Comparison of ENCODE assay signal across 17 cellular contexts in genomic region chr2:175571078-175571653, GRCh38.
"Had no signal": no experiment of that assay in that cellular context is flagged by ENCODE, and none has a peak within 500 bp of the region (broad histone marks: within the 10 kb centered on the region; RNA-seq: fewer than 3 reads in every experiment).

No MANE protein-coding gene starts in this region.

- H3K27ac ChIP-seq: foreskin keratinocyte, pancreas, psoas muscle, testis, vagina had no signal

- H3K36me3 ChIP-seq: pancreas, vagina had no signal

- DNase-seq: activated CD4-positive, alpha-beta T cell treated with anti-CD3 and anti-CD28 coated beads for 1 hour; activated CD4-positive, alpha-beta T cell treated with anti-CD3 and anti-CD28 coated beads, Interleukin-2, amount 50 U/mL, for 1 hour; activated CD8-positive, alpha-beta T cell treated with anti-CD3 and anti-CD28 coated beads, Interleukin-2, amount 10 ng/mL, durations not matched to agents 7 days and 5 days; activated gamma-delta T cell; activated naive CD4-positive, alpha-beta T cell treated with anti-CD3 and anti-CD28 coated beads, Interleukin-2, amount 50 U/mL, for 16 hours; activated naive CD8-positive, alpha-beta T cell treated with anti-CD3 and anti-CD28 coated beads, Interleukin-2, amount 50 U/mL, for 24 hours; anterior cingulate cortex; foreskin keratinocyte; left colon; mesenchymal stem cell; pancreas; psoas muscle; right cardiac atrium; stimulated activated naive B cell treated with anti-CD40 and anti-IgM and Interleukin-4, amounts not matched to agents 10 μg/mL and 1 μg/mL and 100 μg/mL, for 72 hours; testis; trophoblast cell had no signal

- H3K9me3 ChIP-seq: pancreas, psoas muscle, testis, vagina had no signal

- H3K4me1 ChIP-seq: foreskin keratinocyte, pancreas, psoas muscle, vagina had no signal

- ATAC-seq: activated CD8-positive, alpha-beta T cell treated with anti-CD3 and anti-CD28 coated beads, Interleukin-2, amount 10 ng/mL, durations not matched to agents 7 days and 5 days; activated naive CD8-positive, alpha-beta T cell treated with anti-CD3 and anti-CD28 coated beads, Interleukin-2, amount 50 U/mL, for 24 hours; foreskin keratinocyte; left colon; pancreas; psoas muscle; right cardiac atrium; stimulated activated naive B cell treated with anti-CD40 and anti-IgM and Interleukin-4, amounts not matched to agents 10 μg/mL and 1 μg/mL and 100 μg/mL, for 72 hours had no signal

- H3K4me3 ChIP-seq: pancreas, psoas muscle, testis, vagina had no signal

- H3K27me3 ChIP-seq: foreskin keratinocyte, pancreas, testis, vagina had no signal
